Comparison of ENCODE assay signal across 24 cellular contexts in the genomic region with DNA sequence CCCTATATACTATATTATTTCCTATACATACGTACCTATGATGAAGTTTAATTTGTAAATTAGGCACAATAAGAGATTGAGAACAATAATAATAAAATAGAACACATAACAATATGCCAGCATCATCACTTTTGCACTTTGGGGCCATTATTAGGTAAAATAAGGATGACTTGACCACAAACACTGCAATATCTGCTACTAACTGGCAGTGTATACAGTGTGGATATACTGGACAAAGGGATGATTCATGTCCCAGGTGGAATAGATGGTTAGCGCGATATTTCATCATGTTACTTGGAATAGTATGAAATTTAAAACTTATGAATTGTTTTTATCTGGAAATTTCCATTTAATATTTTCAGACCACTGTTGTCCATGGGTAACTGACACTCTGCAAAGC. TPM values are rescaled to one million over a fixed set of nuclear protein-coding genes. Genes with fewer than 3 reads are reported as not detected.
DNase-seq lines count a peak whose midpoint lies in the region; ATAC-seq, FAIRE-seq and TF ChIP-seq lines count a peak whose summit lies in the region.
"Had no signal": no experiment of that assay in that cellular context is flagged by ENCODE, and none has a peak within 500 bp of the region (broad histone marks: within the 10 kb centered on the region; RNA-seq: fewer than 3 reads in every experiment).

No MANE protein-coding gene starts in this region.

- dilution Hi-C loops in keratinocyte (cut with MboI; ENCODE audit: extremely low pct_ligation_motif_present, low sequenced_read_pairs) = no loop called here

- H3K4me1 Mint-ChIP-seq in MCF 10A (ENCODE audit: insufficient read depth, unreplicated experiment) = peaks cover 34% of the 10 kb centered on the region

- H3K9me1 ChIP-seq in K562 (ENCODE audit: control insufficient read depth, insufficient read depth, low read length) (no peaks in the 10 kb centered on the region), keratinocyte (ENCODE audit: control insufficient read depth, extremely low read depth, insufficient read depth, low read length) (peaks cover 3% of the 10 kb centered on the region)

- no peaks in the 10 kb centered on the region for H3K4me1 ChIP-seq in breast epithelium
- H3K4me1 ChIP-seq in K562 (replicated peaks in 1 of 2; ENCODE audit: control insufficient read depth in 2 of 2, insufficient read depth in 2 of 2, low read length in 2 of 2) = peaks cover 0 to 22% of the 10 kb centered on the region in 2 experiments; a peak in 4 of 5 replicates
- H3K4me1 ChIP-seq in keratinocyte (ENCODE audit: control insufficient read depth, extremely low read depth, insufficient read depth, low read length) = peaks cover 20% of the 10 kb centered on the region
- H3K4me1 ChIP-seq: BE2C had no signal

- DNase-seq in MCF 10A (ENCODE audit: unreplicated experiment) (peak; percentile 35), breast epithelium (ENCODE audit: low spot score in 2 of 2) (no peak), K562 (ENCODE audit: extremely low read depth in 1 of 4, low spot score in 3 of 4) (no peak), keratinocyte (ENCODE audit: low read depth, low spot score) (no peak), stromal cell of bone marrow (ENCODE audit: low read depth) (peak; percentile 21), LoVo (ENCODE audit: low spot score) (no peak), pons (ENCODE audit: low spot score) (no peak), MG63 (no peak)
- DNase-seq: BE2C; Caco-2; CD4-positive, CD25-positive, alpha-beta regulatory T cell; H7; HFFc6; Kasumi-1; NCI-H1105 treated with DMSO at 0.1 percent for 48 hours; NCI-H1694; NCI-H2227 treated with DMSO at 0.1 percent for 48 hours; NCI-H510A treated with DMSO at 0.1 percent for 48 hours; NCI-H774; OCI-M1 had no signal

- H3K9ac ChIP-seq in K562 (ENCODE audit: insufficient read depth in 1 of 2, low read depth in 2 of 2, low read length in 2 of 2) = no peak overlapping the region
- H3K9ac ChIP-seq in keratinocyte (ENCODE audit: control insufficient read depth, extremely low read depth, insufficient read depth, low read length) = no peak overlapping the region

- WGBS in K562 (ENCODE audit: insufficient coverage, low coverage, missing lambda C conversion rate) = 49% methylated on average over 3 of the region's 3 CpGs

- H3K36me3 ChIP-seq in breast epithelium (no peaks in the 10 kb centered on the region), K562 (ENCODE audit: control insufficient read depth, insufficient read depth, low read length) (peaks cover 11% of the 10 kb centered on the region; the same call in 2 of the 3 replicates), keratinocyte (ENCODE audit: control insufficient read depth in 2 of 2, extremely low read depth in 1 of 2, insufficient read depth in 2 of 2, low read length in 2 of 2) (peaks cover 0 to 2% of the 10 kb centered on the region in 2 experiments), MG63 (peaks cover 22% of the 10 kb centered on the region)
- H3K36me3 ChIP-seq: BE2C had no signal

- H3K4me2 ChIP-seq in K562 (ENCODE audit: insufficient read depth, low read length) = no peak overlapping the region
- no peak overlapping the region for H3K4me2 ChIP-seq in keratinocyte (ENCODE audit: control insufficient read depth, extremely low read depth, insufficient read depth, low read depth, low read length)

- no peak for FAIRE-seq in K562 (lab: Jason Lieb, UNC)
- no peak for FAIRE-seq in keratinocyte (lab: Jason Lieb, UNC)
- FAIRE-seq: G401.6 had no signal

- H3K27ac ChIP-seq in breast epithelium = peak overlapping the region in 1 of 2 donors; percentile 10
- H3K27ac ChIP-seq in K562 (ENCODE audit: extremely low read depth, low read depth, low read length) = peak overlapping the region; percentile 13; the same call in 1 of the 3 replicates
- H3K27ac ChIP-seq in keratinocyte (ENCODE audit: control insufficient read depth, insufficient read depth, low read length) = peak overlapping the region; percentile 24
- H3K27ac ChIP-seq: 22Rv1, HL-60 had no signal

- POLR2A ChIA-PET in MCF 10A (lab: Yijun Ruan, JAX) = interaction anchor here (0.9 to 1.1 kb wide), 2 partner anchors 15 to 35 kb away, joined by 3 read pairs; no protein-coding TSS in a partner anchor
- POLR2A ChIA-PET in K562 (lab: Yijun Ruan, JAX) = interaction anchor here (1.5 kb wide), 1 partner anchor 7 kb away, joined by 4 read pairs; no protein-coding TSS in a partner anchor

- TF ChIP-seq EP300 in K562 (IDR thresholded peaks at IDR 0.05; ENCODE audit: low read length) = peak; percentile 11; the same call in 1 of the 2 replicates

- BruUV-seq in MCF 10A (replicated peaks; lab: Mats Ljungman, UMichigan) (no TSS peak), K562 (replicated peaks; lab: Mats Ljungman, UMichigan) (no TSS peak)

- no peaks in the 10 kb centered on the region for H3K9me3 Mint-ChIP-seq in MCF 10A (ENCODE audit: unreplicated experiment)
- H3K9me3 Mint-ChIP-seq: IgD-negative memory B cell had no signal

- H3K36me3 Mint-ChIP-seq in MCF 10A (ENCODE audit: insufficient read depth, unreplicated experiment) = peaks cover 14% of the 10 kb centered on the region

- H3K27ac Mint-ChIP-seq in MCF 10A (ENCODE audit: low read depth, unreplicated experiment) = peak overlapping the region; percentile 64

- in situ Hi-C loops in K562 (cut with MboI) = no loop called here

- TF ChIP-seq RAD21 in K562 (CRISPR knock-in tag; conservative IDR thresholded peaks at IDR 0.05 in 1 of 2, IDR thresholded peaks at IDR 0.05 in 1 of 2) = no peak

- ATAC-seq in K562 = no peak

- H3K4me3 Mint-ChIP-seq in MCF 10A (ENCODE audit: unreplicated experiment) = no peak overlapping the region
- H3K4me3 Mint-ChIP-seq: HFFc6 had no signal

- no peaks in the 10 kb centered on the region for H4K20me1 ChIP-seq in K562 (replicated peaks; ENCODE audit: control insufficient read depth, insufficient read depth, low read length)
- no peaks in the 10 kb centered on the region for H4K20me1 ChIP-seq in keratinocyte (ENCODE audit: control insufficient read depth, extremely low read depth, insufficient read depth, low read length)

- H3K27me3 Mint-ChIP-seq in MCF 10A (ENCODE audit: insufficient read depth, unreplicated experiment) = no peaks in the 10 kb centered on the region
- H3K27me3 Mint-ChIP-seq: CD4-positive, CD25-positive, alpha-beta regulatory T cell; IgD-negative memory B cell had no signal

- TF ChIP-seq POLR2A in breast epithelium (IDR thresholded peaks at IDR 0.05) (no peak), K562 (conservative IDR thresholded peaks at IDR 0.05) (no peak)

- no peaks in the 10 kb centered on the region for H3K27me3 ChIP-seq in breast epithelium
- no peaks in the 10 kb centered on the region for H3K27me3 ChIP-seq in K562 (ENCODE audit: control insufficient read depth in 2 of 2, insufficient read depth in 2 of 2, low read length in 2 of 2)
- no peaks in the 10 kb centered on the region for H3K27me3 ChIP-seq in keratinocyte (ENCODE audit: control insufficient read depth, extremely low read depth, insufficient read depth, low read length)
- H3K27me3 ChIP-seq in MG63 = no peaks in the 10 kb centered on the region
- H3K27me3 ChIP-seq: BE2C had no signal

- CTCF ChIA-PET in MCF 10A (lab: Yijun Ruan, JAX) (no interaction called here), K562 (lab: Yijun Ruan, JAX; ENCODE audit: low intra/inter-chr PET ratio) (no interaction called here)

- intact Hi-C loops in MCF 10A (cut with micrococcal nuclease) = no loop called here
- intact Hi-C loops in breast epithelium (cut with DNase I; ENCODE audit: low total_unique reads) = no loop called here
- intact Hi-C loops in K562 (cut with micrococcal nuclease) = no loop called here

- no peak for TF ChIP-seq CTCF in MCF 10A (IDR thresholded peaks at IDR 0.05; ENCODE audit: unreplicated experiment)
- no peak for TF ChIP-seq CTCF in breast epithelium (IDR thresholded peaks at IDR 0.05)
- TF ChIP-seq CTCF in K562 (IDR thresholded peaks at IDR 0.05 in 2 of 3, conservative IDR thresholded peaks at IDR 0.05 in 1 of 3; ENCODE audit: insufficient read depth in 2 of 3, low read depth in 1 of 3, low read length in 3 of 3) = no peak
- no peak for TF ChIP-seq CTCF in keratinocyte (optimal IDR thresholded peaks at IDR 0.05 in 1 of 3, IDR thresholded peaks at IDR 0.05 in 1 of 3, conservative IDR thresholded peaks at IDR 0.05 in 1 of 3; ENCODE audit: extremely low read depth in 1 of 3, insufficient read depth in 2 of 3, low read length in 3 of 3)

- no peak overlapping the region for H3K4me3 ChIP-seq in breast epithelium
- H3K4me3 ChIP-seq in K562 = no peak overlapping the region
- H3K4me3 ChIP-seq in keratinocyte (ENCODE audit: control insufficient read depth in 2 of 3, extremely low read depth in 1 of 3, insufficient read depth in 2 of 3, low read depth in 1 of 3, low read length in 3 of 3) = no peak overlapping the region
- no peak overlapping the region for H3K4me3 ChIP-seq in MG63

- H3K9me3 ChIP-seq in breast epithelium (peaks cover 0 to 11% of the 10 kb centered on the region in 2 donors), K562 (replicated peaks; ENCODE audit: control insufficient read depth, insufficient read depth, low read depth, low read length) (peaks cover 9% of the 10 kb centered on the region), keratinocyte (ENCODE audit: control insufficient read depth, low read depth, low read length) (no peaks in the 10 kb centered on the region), MG63 (peaks cover 9% of the 10 kb centered on the region)
- H3K9me3 ChIP-seq: BE2C, Caco-2 had no signal

- H3K79me2 ChIP-seq in K562 (ENCODE audit: control insufficient read depth, insufficient read depth, low read length) (peaks cover 94% of the 10 kb centered on the region), keratinocyte (ENCODE audit: control insufficient read depth, insufficient read depth, low read length) (peaks cover 94% of the 10 kb centered on the region)

- H2AFZ ChIP-seq in K562 (ENCODE audit: low read depth, low read length) (no peak overlapping the region), keratinocyte (ENCODE audit: control insufficient read depth, low read length) (no peak overlapping the region)

RNA-seq across cellular contexts. Expression of a gene that starts 35.4 kb away (rescaled TPM):
- 61.8 and 64.8 TPM in 2 replicates for total RNA-seq in MCF 10A (2022)
- total RNA-seq in breast epithelium = 10 to 100 TPM; 38.7 to 51.8 (median 45.8) TPM
- total RNA-seq in K562 (2011; cell fraction: chromatin; rRNA removed; ENCODE audit: low replicate concordance) = 55.3 and 89.3 TPM in 2 replicates
- total RNA-seq in K562 (2011; cell fraction: nucleolus; rRNA removed) = 49.7 and 53.2 TPM in 2 replicates
- total RNA-seq in K562 (2011; cell fraction: nucleoplasm; rRNA removed) = 72.7 and 98.9 TPM in 2 replicates
- 38.6 and 51.4 TPM in 2 replicates for total RNA-seq in K562 (2014; rRNA removed)
- 33.0 and 33.5 TPM in 2 replicates for total RNA-seq in K562 (2014; rRNA removed; fragmentation: Illumina TruSeq; extraction: Trizol)
- 46.4 TPM in 2 replicates for total RNA-seq in K562 (2015; rRNA removed; fragmentation: Illumina TruSeq; extraction: Trizol)
- total RNA-seq in K562 (2021) = 50.2 and 54.5 TPM in 2 replicates
- polyA plus RNA-seq in K562 (2011; rRNA removed) = 39.3 and 42.9 TPM in 2 replicates
- polyA plus RNA-seq in K562 (2011; cell fraction: cytosol; rRNA removed) = 33.2 and 42.7 TPM in 2 replicates
- polyA plus RNA-seq in K562 (2011; cell fraction: nucleus; rRNA removed) = 124 and 140 TPM in 2 replicates
- 29.5 and 40.7 TPM in 2 replicates for polyA plus RNA-seq in K562 (2012)
- polyA plus RNA-seq in K562 (2014; fragmentation: Illumina TruSeq; extraction: Trizol) = 39.4 and 40.9 TPM in 2 replicates
- polyA plus RNA-seq in K562 (2014; fragmentation: Nextera tagmentation; extraction: Ambion mirVana) = 10 to 100 TPM in 1 of 2 experiments, 1 to 10 TPM in 1; 9.2 to 15.2 TPM
- polyA plus RNA-seq in K562 (2014; rRNA removed) = 43.6 and 46.7 TPM in 2 replicates
- polyA minus RNA-seq in K562 (2011; rRNA and poly(A)+ RNA removed) = 30.3 and 32.5 TPM in 2 replicates
- polyA minus RNA-seq in K562 (2011; cell fraction: cytosol; rRNA and poly(A)+ RNA removed) = 19.4 and 20.2 TPM in 2 replicates
- 13.7 and 22.8 TPM in 2 replicates for polyA minus RNA-seq in K562 (2011; cell fraction: nucleus; rRNA and poly(A)+ RNA removed)
- polyA plus RNA-seq in keratinocyte = 17.1 to 35.8 TPM (median 20.0 TPM) in 3 replicates
- polyA plus RNA-seq in keratinocyte (2011; ENCODE audit: low read depth) = 13.2 TPM
- 18.6 and 22.9 TPM in 2 replicates for polyA plus RNA-seq in keratinocyte (2011; cell fraction: cytosol; rRNA removed)
- polyA plus RNA-seq in keratinocyte (2011; cell fraction: nucleus; rRNA removed) = 52.0 and 54.8 TPM in 2 replicates
- polyA plus RNA-seq in keratinocyte (2012; ENCODE audit: low replicate concordance) = 18.5 and 27.6 TPM in 2 replicates
- 26.3 to 43.0 TPM (median 36.3 TPM) in 3 replicates for polyA minus RNA-seq in keratinocyte
- polyA minus RNA-seq in keratinocyte (2011; cell fraction: cytosol; rRNA and poly(A)+ RNA removed) = 18.4 TPM
- 21.3 and 34.5 TPM in 2 replicates for polyA minus RNA-seq in keratinocyte (2011; cell fraction: nucleus; rRNA and poly(A)+ RNA removed)
- 78.6 and 87.6 TPM in 2 replicates for total RNA-seq in MG63 (2014; rRNA removed; shearing (Covaris generic); ENCODE audit: low replicate concordance)

RNA-seq across cellular contexts. Expression of a gene that starts 36.2 kb away (rescaled TPM):
- total RNA-seq in MCF 10A (2022) (86.9 and 109 TPM in 2 replicates), breast epithelium (10 to 100 TPM; 35.5 to 53.1 (median 40.6) TPM), K562 (2014; rRNA removed) (20.1 and 26.7 TPM in 2 replicates), K562 (2014; rRNA removed; fragmentation: Illumina TruSeq; extraction: Trizol) (42.5 and 50.0 TPM in 2 replicates), K562 (2015; rRNA removed; fragmentation: Illumina TruSeq; extraction: Trizol) (36.9 and 38.9 TPM in 2 replicates), K562 (2021) (54.6 and 57.9 TPM in 2 replicates)
- 44.4 and 59.0 TPM in 2 replicates for total RNA-seq in K562 (2011; cell fraction: chromatin; rRNA removed; ENCODE audit: low replicate concordance)
- 21.2 and 22.4 TPM in 2 replicates for total RNA-seq in K562 (2011; cell fraction: nucleolus; rRNA removed)
- total RNA-seq in K562 (2011; cell fraction: nucleoplasm; rRNA removed) = 36.6 and 51.3 TPM in 2 replicates
- polyA plus RNA-seq in K562 (2011; rRNA removed) (36.6 and 41.6 TPM in 2 replicates), K562 (2014; fragmentation: Illumina TruSeq; extraction: Trizol) (26.6 and 30.0 TPM in 2 replicates), K562 (2014; fragmentation: Nextera tagmentation; extraction: Ambion mirVana) (10 to 100 TPM; 24.8 to 32.2 TPM), K562 (2014; rRNA removed) (27.6 and 32.2 TPM in 2 replicates), keratinocyte (34.6 to 43.1 TPM (median 42.6 TPM) in 3 replicates)
- polyA plus RNA-seq in K562 (2011; cell fraction: cytosol; rRNA removed) = 18.7 and 33.1 TPM in 2 replicates
- 17.1 and 19.8 TPM in 2 replicates for polyA plus RNA-seq in K562 (2011; cell fraction: nucleus; rRNA removed)
- polyA plus RNA-seq in K562 (2012) = 15.1 and 15.2 TPM in 2 replicates
- polyA minus RNA-seq in K562 (2011; rRNA and poly(A)+ RNA removed) = 47.4 and 66.2 TPM in 2 replicates
- polyA minus RNA-seq in K562 (2011; cell fraction: cytosol; rRNA and poly(A)+ RNA removed) = 27.6 and 34.9 TPM in 2 replicates
- 8.8 and 20.9 TPM in 2 replicates for polyA minus RNA-seq in K562 (2011; cell fraction: nucleus; rRNA and poly(A)+ RNA removed)
- 18.0 TPM for polyA plus RNA-seq in keratinocyte (2011; ENCODE audit: low read depth)
- polyA plus RNA-seq in keratinocyte (2011; cell fraction: cytosol; rRNA removed) = 26.1 and 43.6 TPM in 2 replicates
- polyA plus RNA-seq in keratinocyte (2011; cell fraction: nucleus; rRNA removed) = 49.7 and 51.4 TPM in 2 replicates
- 26.6 and 33.3 TPM in 2 replicates for polyA plus RNA-seq in keratinocyte (2012; ENCODE audit: low replicate concordance)
- polyA minus RNA-seq in keratinocyte = 59.1 to 66.5 TPM (median 64.1 TPM) in 3 replicates
- polyA minus RNA-seq in keratinocyte (2011; cell fraction: cytosol; rRNA and poly(A)+ RNA removed) = 35.1 TPM
- polyA minus RNA-seq in keratinocyte (2011; cell fraction: nucleus; rRNA and poly(A)+ RNA removed) = 38.6 and 67.3 TPM in 2 replicates
- 38.6 and 43.0 TPM in 2 replicates for total RNA-seq in MG63 (2014; rRNA removed; shearing (Covaris generic); ENCODE audit: low replicate concordance)

RNA-seq across cellular contexts. Expression of a gene that starts 56.4 kb away (rescaled TPM):
- total RNA-seq in MCF 10A (2022) (0.91 and 1.7 TPM in 2 replicates), breast epithelium (1 to 10 TPM; 1.4 to 5.2 (median 4.1) TPM), K562 (2014; rRNA removed) (51.9 and 59.5 TPM in 2 replicates), K562 (2014; rRNA removed; fragmentation: Illumina TruSeq; extraction: Trizol) (14.3 and 17.3 TPM in 2 replicates), K562 (2015; rRNA removed; fragmentation: Illumina TruSeq; extraction: Trizol) (42.2 and 44.4 TPM in 2 replicates), K562 (2021) (48.0 and 50.6 TPM in 2 replicates)
- 11.5 and 23.4 TPM in 2 replicates for total RNA-seq in K562 (2011; cell fraction: chromatin; rRNA removed; ENCODE audit: low replicate concordance)
- 20.0 and 22.0 TPM in 2 replicates for total RNA-seq in K562 (2011; cell fraction: nucleolus; rRNA removed)
- 16.6 and 19.8 TPM in 2 replicates for total RNA-seq in K562 (2011; cell fraction: nucleoplasm; rRNA removed)
- polyA plus RNA-seq in K562 (2011; rRNA removed) (29.3 and 29.4 TPM in 2 replicates), K562 (2014; fragmentation: Illumina TruSeq; extraction: Trizol) (31.7 and 45.4 TPM in 2 replicates), K562 (2014; fragmentation: Nextera tagmentation; extraction: Ambion mirVana) (10 to 100 TPM in 1 of 2 experiments, 1 to 10 TPM in 1; 5.7 to 14.5 TPM), K562 (2014; rRNA removed) (54.5 and 56.6 TPM in 2 replicates), keratinocyte (3.6 to 4.5 TPM (median 3.8 TPM) in 3 replicates)
- 38.3 and 45.4 TPM in 2 replicates for polyA plus RNA-seq in K562 (2011; cell fraction: cytosol; rRNA removed)
- polyA plus RNA-seq in K562 (2011; cell fraction: nucleus; rRNA removed) = 22.5 and 26.4 TPM in 2 replicates
- polyA plus RNA-seq in K562 (2012) = 44.3 and 77.3 TPM in 2 replicates
- 15.4 and 16.3 TPM in 2 replicates for polyA minus RNA-seq in K562 (2011; rRNA and poly(A)+ RNA removed)
- 16.2 and 17.0 TPM in 2 replicates for polyA minus RNA-seq in K562 (2011; cell fraction: cytosol; rRNA and poly(A)+ RNA removed)
- polyA minus RNA-seq in K562 (2011; cell fraction: nucleus; rRNA and poly(A)+ RNA removed) = 7.1 and 7.9 TPM in 2 replicates
- 0.74 TPM for polyA plus RNA-seq in keratinocyte (2011; ENCODE audit: low read depth)
- polyA plus RNA-seq in keratinocyte (2011; cell fraction: cytosol; rRNA removed) = 1.8 and 4.2 TPM in 2 replicates
- polyA plus RNA-seq in keratinocyte (2011; cell fraction: nucleus; rRNA removed) = 1.6 and 1.8 TPM in 2 replicates
- polyA plus RNA-seq in keratinocyte (2012; ENCODE audit: low replicate concordance) = 4.4 and 7.5 TPM in 2 replicates
- polyA minus RNA-seq in keratinocyte = 1.0 to 2.3 TPM (median 1.2 TPM) in 3 replicates
- polyA minus RNA-seq in keratinocyte (2011; cell fraction: cytosol; rRNA and poly(A)+ RNA removed) = 2.3 TPM
- 0.95 and 1.7 TPM in 2 replicates for polyA minus RNA-seq in keratinocyte (2011; cell fraction: nucleus; rRNA and poly(A)+ RNA removed)
- 1.5 TPM in 1 of 2 replicates, not detected in the other for total RNA-seq in MG63 (2014; rRNA removed; shearing (Covaris generic); ENCODE audit: low replicate concordance)

Comparison
In these comparisons a context has a peak if more than half of its experiments do, and no peak if none do; other contexts are left out.
1. DNase-seq: peak in MCF 10A (single experiment) and stromal cell of bone marrow (single experiment); none in breast epithelium (0 of 2), K562 (0 of 4), keratinocyte (single experiment), LoVo (single experiment), pons (single experiment) and MG63 (single experiment).